Comparison of ENCODE assay signal across 10 cellular contexts in the genomic region with DNA sequence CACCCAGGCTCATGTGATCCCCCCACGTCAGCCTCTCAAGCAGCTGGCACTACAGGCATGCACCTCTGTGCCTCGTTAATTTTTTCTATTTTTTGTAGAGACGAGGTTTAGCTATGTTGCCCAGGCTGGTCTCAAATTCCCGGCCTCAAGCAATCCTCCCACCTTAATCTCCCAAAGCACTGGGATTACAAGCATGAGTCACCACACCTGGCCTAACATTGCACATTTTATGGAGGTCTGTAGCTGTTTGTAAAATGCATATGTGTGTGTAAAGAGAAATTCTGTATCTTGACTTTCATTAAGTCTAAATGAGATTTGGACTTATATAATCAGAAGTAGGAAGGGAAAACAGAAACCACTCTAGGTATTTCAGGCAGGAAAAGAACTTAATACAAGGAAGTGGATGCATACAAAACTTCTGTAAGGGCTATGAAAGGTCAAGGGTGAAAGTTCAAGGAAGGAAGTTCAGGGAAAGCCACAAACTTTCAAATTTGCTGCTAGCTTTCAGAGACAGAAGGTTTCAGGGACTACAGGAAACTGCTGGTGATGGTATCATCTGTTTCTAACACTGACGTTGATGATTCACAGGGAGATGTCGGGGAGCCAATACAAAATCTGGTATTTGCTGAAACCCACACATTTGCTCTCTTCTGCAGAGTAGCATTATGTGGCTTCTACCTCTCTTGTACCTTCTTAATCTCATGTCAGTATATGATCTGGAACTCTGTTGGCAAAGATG.
DNase-seq lines count a peak whose midpoint lies in the region; ATAC-seq and TF ChIP-seq lines count a peak whose summit lies in the region.
"Had no signal": no experiment of that assay in that cellular context is flagged by ENCODE, and none has a peak within 500 bp of the region (broad histone marks: within the 10 kb centered on the region; RNA-seq: fewer than 3 reads in every experiment).

No MANE protein-coding gene starts in this region.

- no peaks in the 10 kb centered on the region for H3K36me3 ChIP-seq in transverse colon
- H3K36me3 ChIP-seq: neutrophil had no signal

- in situ Hi-C loops in transverse colon (cut with MboI; ENCODE audit: low pct_ligation_motif_present in 1 of 4, low pct_unique_long_range_greater_than_20kb in 1 of 4, low sequenced_read_pairs in 3 of 4): no loop called here

- no peak for TF ChIP-seq EP300 in transverse colon (IDR thresholded peaks at IDR 0.05; ENCODE audit: low read depth)

- H3K4me3 ChIP-seq in choroid plexus epithelial cell (ENCODE audit: low read depth, low read length): no peak overlapping the region
- H3K4me3 ChIP-seq in transverse colon: no peak overlapping the region

- H3K27me3 ChIP-seq in transverse colon: no peaks in the 10 kb centered on the region
- H3K27me3 ChIP-seq: neutrophil had no signal

- DNase-seq in SIG-M5 treated with dmso at 0.1 percent for 504 hours (lab: John Stamatoyannopoulos, UW; ENCODE audit: unreplicated experiment) (peak; percentile 34), SIG-M5 (lab: John Stamatoyannopoulos, UW) (no peak), NCI-H226 (peak; percentile 42), choroid plexus epithelial cell (ENCODE audit: low read depth) (peak; percentile 61), transverse colon (no peak), iPS-NIHi7 (ENCODE audit: extremely low spot score) (no peak), hypothalamus (lab: John Stamatoyannopoulos, UW) (no peak)

- 50 to 74% methylated on average over 4 to 6 of the region's 6 CpGs for WGBS in transverse colon (ENCODE audit: low coverage in 1 of 2), 2 donors

- intact Hi-C loops in transverse colon (cut with DNase I; ENCODE audit: low total_unique reads): loop anchor here (10.0 kb wide), 1 partner anchor 70 kb away; no protein-coding TSS in a partner anchor

- H3K27ac ChIP-seq in transverse colon: peak overlapping the region; percentile 23 to 52 (median 44)
- H3K27ac ChIP-seq: neutrophil, VCaP had no signal

- peaks cover 3 to 39% (median 22%) of the 10 kb centered on the region in 4 donors for H3K4me1 ChIP-seq in transverse colon

- no peaks in the 10 kb centered on the region for H3K9me3 ChIP-seq in transverse colon
- H3K9me3 ChIP-seq: neutrophil had no signal

- TF ChIP-seq CTCF in choroid plexus epithelial cell (conservative IDR thresholded peaks at IDR 0.05; ENCODE audit: low read depth, low read length) (no peak), transverse colon (IDR thresholded peaks at IDR 0.05) (no peak)

- ATAC-seq in HG02623 (IDR thresholded peaks at IDR 0.05; ENCODE audit: unreplicated experiment): peak; percentile 65

- no peak for TF ChIP-seq POLR2A in transverse colon (IDR thresholded peaks at IDR 0.05)

Comparison
In these comparisons a context has a peak if more than half of its experiments do, and no peak if none do; other contexts are left out.
1. DNase-seq: peak in SIG-M5 treated with dmso at 0.1 percent for 504 hours (single experiment), NCI-H226 (single experiment) and choroid plexus epithelial cell (single experiment); none in SIG-M5 (single experiment), transverse colon (single experiment), iPS-NIHi7 (single experiment) and hypothalamus (0 of 51).